ENCODE assay signal across 8 cellular contexts in the genomic region with DNA sequence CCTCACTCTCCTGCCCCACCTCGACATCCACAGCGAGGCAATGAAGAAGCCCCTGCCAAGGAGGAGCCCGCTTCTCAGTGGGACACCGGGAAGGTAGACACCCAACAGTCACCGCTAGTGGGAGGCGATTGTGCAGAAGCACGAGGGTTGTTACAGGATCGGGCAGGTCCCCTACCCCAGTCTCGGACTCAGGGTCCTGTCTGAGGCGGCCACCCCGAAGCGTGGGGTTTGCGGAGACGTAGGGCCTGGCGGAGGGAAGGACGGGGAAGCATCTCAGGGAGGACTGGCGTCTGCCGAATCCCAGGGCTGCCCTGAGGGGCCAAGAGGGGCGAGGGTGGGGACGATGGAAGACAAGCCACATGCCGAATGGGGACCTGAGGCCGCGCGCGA.
DNase-seq lines count a peak whose midpoint lies in the region; ATAC-seq and TF ChIP-seq lines count a peak whose summit lies in the region.
"Not testable (repeated sequence)": the region's sequence is repeated elsewhere in the genome, so short reads cannot be mapped to it uniquely, and the experiment has no call there.

No MANE protein-coding gene starts in this region.

- DNase-seq in Karpas-422; activated CD8-positive, alpha-beta T cell treated with anti-CD3 and anti-CD28 coated beads, Interleukin-2, amount 10 ng/mL, durations not matched to agents 7 days and 5 days; psoas muscle: not testable (repeated sequence)
- peak; percentile 36 for DNase-seq in left kidney (ENCODE audit: low read depth, low spot score)

- CTCF ChIA-PET in activated CD8-positive, alpha-beta T cell treated with anti-CD3 and anti-CD28 coated beads, Interleukin-2, amount 10 ng/mL, durations not matched to agents 7 days and 5 days (lab: Charles Lee) = not testable (repeated sequence)

- not testable (repeated sequence) for H3K9me3 ChIP-seq in Karpas-422 (ENCODE audit: low read length); ectodermal cell (ENCODE audit: control insufficient read depth, low read length); psoas muscle

- H3K27ac ChIP-seq in ACC112 (ENCODE audit: low read depth, low read length) (peak overlapping the region; percentile 82), Karpas-422 (ENCODE audit: low read length) (peak overlapping the region; percentile 42; the same call in 1 of the 2 replicates), psoas muscle (peak overlapping the region; percentile 93)
- not testable (repeated sequence) for H3K27ac ChIP-seq in ectodermal cell (ENCODE audit: insufficient read depth, low read depth, low read length, poor library complexity, severe bottlenecking)

- intact Hi-C loops in psoas muscle (cut with DNase I) = not testable (repeated sequence)

- not testable (repeated sequence) for TF ChIP-seq CTCF in psoas muscle (IDR thresholded peaks at IDR 0.05)

- not testable (repeated sequence) for H3K9me2 ChIP-seq in Karpas-422 (replicated peaks; ENCODE audit: insufficient read depth, low read length)

- POLR2A ChIA-PET in activated CD8-positive, alpha-beta T cell treated with anti-CD3 and anti-CD28 coated beads, Interleukin-2, amount 10 ng/mL, durations not matched to agents 7 days and 5 days (lab: Charles Lee) = not testable (repeated sequence)

- not testable (repeated sequence) for H3K27me3 Mint-ChIP-seq in activated CD8-positive, alpha-beta T cell treated with anti-CD3 and anti-CD28 coated beads, Interleukin-2, amount 10 ng/mL, durations not matched to agents 7 days and 5 days (ENCODE audit: low read depth)

- not testable (repeated sequence) for H3K9me3 Mint-ChIP-seq in activated CD8-positive, alpha-beta T cell treated with anti-CD3 and anti-CD28 coated beads, Interleukin-2, amount 10 ng/mL, durations not matched to agents 7 days and 5 days (ENCODE audit: insufficient read depth)

- H3K27ac Mint-ChIP-seq in activated CD8-positive, alpha-beta T cell treated with anti-CD3 and anti-CD28 coated beads, Interleukin-2, amount 10 ng/mL, durations not matched to agents 7 days and 5 days = peak overlapping the region; percentile 94

- ATAC-seq in GM18909 (IDR thresholded peaks at IDR 0.05; ENCODE audit: poor library complexity, unreplicated experiment) (peak; percentile 31), HG02840 (IDR thresholded peaks at IDR 0.05; ENCODE audit: low FRiP score, unreplicated experiment) (peak; percentile 22), psoas muscle (peak in 2 of 4 donors; percentile 19 to 44)
- not testable (repeated sequence) for ATAC-seq in activated CD8-positive, alpha-beta T cell treated with anti-CD3 and anti-CD28 coated beads, Interleukin-2, amount 10 ng/mL, durations not matched to agents 7 days and 5 days

- WGBS in ectodermal cell, 2 experiments = 0% methylated on average over 10 to 15 of the region's 25 CpGs
- WGBS in psoas muscle, 3 donors = 0 to 2% (median 2%) methylated on average over 8 to 23 of the region's 25 CpGs

- H3K4me2 ChIP-seq in Karpas-422 (ENCODE audit: low read depth, low read length, poor library complexity, severe bottlenecking) = peak overlapping the region; percentile 75

- not testable (repeated sequence) for H2AFZ ChIP-seq in ACC112 (ENCODE audit: low read length, unreplicated experiment); Karpas-422 (ENCODE audit: low read length)

- peak overlapping the region; percentile 79 for H3K9ac ChIP-seq in Karpas-422 (ENCODE audit: low read length)

- H4K20me1 ChIP-seq in Karpas-422 (ENCODE audit: insufficient read depth, low read depth, low read length) = not testable (repeated sequence)

- H3K79me2 ChIP-seq in ACC112 (ENCODE audit: control insufficient read depth, insufficient read depth, low read length, unreplicated experiment) = peaks cover 30% of the 10 kb centered on the region
- peaks cover 51% of the 10 kb centered on the region for H3K79me2 ChIP-seq in Karpas-422 (ENCODE audit: low read length)

- H3K4me3 Mint-ChIP-seq in activated CD8-positive, alpha-beta T cell treated with anti-CD3 and anti-CD28 coated beads, Interleukin-2, amount 10 ng/mL, durations not matched to agents 7 days and 5 days = peak overlapping the region; percentile 90

- not testable (repeated sequence) for H3K27me3 ChIP-seq in ACC112 (ENCODE audit: insufficient read depth, low read length); Karpas-422 (ENCODE audit: low read length); ectodermal cell (ENCODE audit: control insufficient read depth, insufficient read depth, low read length, poor library complexity, severe bottlenecking); psoas muscle (ENCODE audit: insufficient read depth in 3 of 3, low read length in 2 of 3)

- H3K4me3 ChIP-seq in ACC112 (ENCODE audit: low read depth, low read length) (peak overlapping the region; percentile 82), Karpas-422 (ENCODE audit: low read length) (peak overlapping the region; percentile 78), ectodermal cell (ENCODE audit: insufficient read depth, low read depth, low read length) (peak overlapping the region; percentile 61), psoas muscle (peak overlapping the region; percentile 77)

- H3K36me3 Mint-ChIP-seq in activated CD8-positive, alpha-beta T cell treated with anti-CD3 and anti-CD28 coated beads, Interleukin-2, amount 10 ng/mL, durations not matched to agents 7 days and 5 days (ENCODE audit: low read depth) = peaks cover 13% of the 10 kb centered on the region

- H3K4me1 Mint-ChIP-seq in activated CD8-positive, alpha-beta T cell treated with anti-CD3 and anti-CD28 coated beads, Interleukin-2, amount 10 ng/mL, durations not matched to agents 7 days and 5 days (ENCODE audit: low read depth) = peaks cover 36% of the 10 kb centered on the region

- H3K36me3 ChIP-seq in ACC112 (ENCODE audit: insufficient read depth, low read length); Karpas-422 (ENCODE audit: insufficient read depth, low read length); ectodermal cell (ENCODE audit: control insufficient read depth, insufficient read depth, low read length); psoas muscle (ENCODE audit: insufficient read depth in 1 of 2, low read depth in 1 of 2): not testable (repeated sequence)

- H3K4me1 ChIP-seq in ACC112 (ENCODE audit: control insufficient read depth, insufficient read depth, low read length, unreplicated experiment); Karpas-422 (ENCODE audit: low read length); ectodermal cell (ENCODE audit: control insufficient read depth, insufficient read depth, low read length): not testable (repeated sequence)
- peaks cover 27% of the 10 kb centered on the region for H3K4me1 ChIP-seq in psoas muscle
